In the genomic region with DNA sequence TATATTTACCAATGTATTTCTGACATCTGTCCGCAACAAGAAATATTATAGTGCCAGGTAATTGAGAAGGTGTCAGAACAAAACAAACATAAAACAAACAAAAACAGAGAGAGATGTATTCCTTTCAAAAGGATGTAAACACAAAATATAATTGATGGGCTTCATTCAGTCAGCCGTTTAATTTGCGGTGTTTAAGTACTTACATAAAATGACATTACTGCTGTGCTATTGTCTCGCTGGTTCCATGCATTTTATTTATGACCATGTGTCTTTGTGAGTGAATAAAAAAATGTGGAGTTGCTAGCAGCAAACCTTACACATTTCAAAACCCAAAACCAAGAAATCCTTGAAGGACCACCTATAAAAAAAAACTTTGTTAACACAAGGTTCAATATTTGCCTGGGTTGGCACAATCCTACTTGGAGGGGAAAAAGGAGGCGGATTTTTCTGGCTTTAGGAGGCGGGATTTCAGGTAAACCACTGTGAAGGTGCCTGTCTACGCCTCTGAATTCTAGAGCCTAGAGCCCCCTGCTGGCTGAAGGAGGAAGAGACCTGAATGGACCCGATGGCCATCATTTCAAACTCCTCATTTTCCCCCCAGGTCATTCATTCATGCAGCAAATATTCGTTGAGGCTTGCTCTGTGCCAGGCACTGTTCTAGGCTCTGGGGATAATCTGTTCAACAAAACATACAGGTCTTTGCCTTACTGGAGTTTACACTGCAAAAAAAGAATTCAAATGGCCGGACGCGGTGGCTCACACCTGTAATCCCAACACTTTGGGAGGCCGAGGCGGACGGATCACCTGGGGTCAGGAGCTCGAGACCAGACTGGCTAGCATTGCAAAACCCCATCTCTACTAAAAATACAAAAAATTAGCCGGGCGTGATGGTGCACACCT, we compare ENCODE assay signal across 1 cellular context.
A peak's percentile ranks its signal among the peaks of the same experiment; 100 is the strongest.
TF ChIP-seq lines count a peak whose summit lies in the region.

No MANE protein-coding gene starts in this region.

TF ChIP-seq in HEK293, 187 proteins besides CTCF, POLR2A, EP300 and RAD21 (continued from another document and continues in another):
- TF ChIP-seq BCL11B (tag by site-specific recombination; IDR thresholded peaks at IDR 0.05; ENCODE audit: low read depth) (no peak), ZNF571 (tag by site-specific recombination; IDR thresholded peaks at IDR 0.05) (no peak), ZNF664 (tag by site-specific recombination; IDR thresholded peaks at IDR 0.05) (no peak), ZSCAN23 (tag by site-specific recombination; IDR thresholded peaks at IDR 0.05) (no peak), ZNF585B (tag by site-specific recombination; IDR thresholded peaks at IDR 0.05) (no peak), ZNF548 (tag by site-specific recombination; IDR thresholded peaks at IDR 0.05) (no peak), KLF1 (tag by site-specific recombination; IDR thresholded peaks at IDR 0.05) (no peak), ZNF658 (tag by site-specific recombination; IDR thresholded peaks at IDR 0.05) (no peak), ZNF514 (tag by site-specific recombination; IDR thresholded peaks at IDR 0.05) (no peak), ZSCAN16 (tag by site-specific recombination; IDR thresholded peaks at IDR 0.05) (no peak), ZNF138 (tag by site-specific recombination; IDR thresholded peaks at IDR 0.05; ENCODE audit: borderline replicate concordance) (no peak), ZNF660 (tag by site-specific recombination; IDR thresholded peaks at IDR 0.05) (0 out of 2 replicates have a peak, but pooled peaks have one; percentile 44), ZNF768 (tag by site-specific recombination; IDR thresholded peaks at IDR 0.05) (no peak), KLF7 (tag by site-specific recombination; IDR thresholded peaks at IDR 0.05; ENCODE audit: borderline replicate concordance) (no peak), ZSCAN18 (tag by site-specific recombination; IDR thresholded peaks at IDR 0.05) (no peak), SP2 (tag by site-specific recombination; IDR thresholded peaks at IDR 0.05) (peak; percentile 11; the same call in 1 of the 2 replicates), KLF16 (tag by site-specific recombination; IDR thresholded peaks at IDR 0.05) (no peak), TCF7L2 (IDR thresholded peaks at IDR 0.05; ENCODE audit: borderline replicate concordance, low read depth, low read length) (no peak), ZNF621 (tag by site-specific recombination; IDR thresholded peaks at IDR 0.05) (no peak), ZNF266 (tag by site-specific recombination; IDR thresholded peaks at IDR 0.05; ENCODE audit: low read depth) (no peak), ZNF792 (tag by site-specific recombination; IDR thresholded peaks at IDR 0.05) (no peak), ZNF174 (tag by site-specific recombination; IDR thresholded peaks at IDR 0.05) (no peak), MEIS1 (CRISPR knock-in tag; IDR thresholded peaks at IDR 0.05; ENCODE audit: borderline replicate concordance) (no peak), ZNF404 (tag by site-specific recombination; IDR thresholded peaks at IDR 0.05) (no peak), ZBTB17 (tag by site-specific recombination; IDR thresholded peaks at IDR 0.05) (no peak), PBX3 (CRISPR knock-in tag; IDR thresholded peaks at IDR 0.05) (no peak), PATZ1 (tag by site-specific recombination; IDR thresholded peaks at IDR 0.05) (no peak), ZNF510 (tag by site-specific recombination; IDR thresholded peaks at IDR 0.05; ENCODE audit: insufficient replicate concordance) (no peak), ZBTB1 (tag by site-specific recombination; IDR thresholded peaks at IDR 0.05) (no peak), KLF9 (tag by site-specific recombination; IDR thresholded peaks at IDR 0.05; ENCODE audit: low read depth) (no peak), ZNF76 (tag by site-specific recombination; IDR thresholded peaks at IDR 0.05; ENCODE audit: borderline replicate concordance, low read depth) (no peak), ZNF211 (tag by site-specific recombination; IDR thresholded peaks at IDR 0.05; ENCODE audit: low read depth) (no peak), ZNF423 (tag by site-specific recombination; IDR thresholded peaks at IDR 0.05) (no peak), RBAK (tag by site-specific recombination; IDR thresholded peaks at IDR 0.05) (no peak), GLI2 (tag by site-specific recombination; IDR thresholded peaks at IDR 0.05; ENCODE audit: borderline replicate concordance, low read depth) (peak; percentile 79), GLIS1 (tag by site-specific recombination; IDR thresholded peaks at IDR 0.05) (no peak), ZNF366 (tag by site-specific recombination; conservative IDR thresholded peaks at IDR 0.05) (peak; percentile 70), ZNF148 (tag by site-specific recombination; IDR thresholded peaks at IDR 0.05; ENCODE audit: borderline replicate concordance) (peak; percentile 92; the same call in 1 of the 2 replicates), SP3 (tag by site-specific recombination; IDR thresholded peaks at IDR 0.05) (no peak), IKZF3 (tag by site-specific recombination; IDR thresholded peaks at IDR 0.05) (peak; percentile 51), ZFP41 (tag by site-specific recombination; IDR thresholded peaks at IDR 0.05; ENCODE audit: borderline replicate concordance) (no peak), KLF8 (tag by site-specific recombination; IDR thresholded peaks at IDR 0.05) (no peak), ZNF629 (tag by site-specific recombination; IDR thresholded peaks at IDR 0.05) (no peak; the same call in 1 of the 2 replicates), ZNF16 (tag by site-specific recombination; IDR thresholded peaks at IDR 0.05; ENCODE audit: low read depth) (no peak), SETDB1 (IDR thresholded peaks at IDR 0.05; ENCODE audit: insufficient read length, low read length) (no peak), ZNF837 (tag by site-specific recombination; IDR thresholded peaks at IDR 0.05) (no peak), ZNF677 (tag by site-specific recombination; IDR thresholded peaks at IDR 0.05) (no peak), ZNF626 (tag by site-specific recombination; IDR thresholded peaks at IDR 0.05) (no peak), ZNF274 (IDR thresholded peaks at IDR 0.05; ENCODE audit: low read length) (no peak), ZNF274 (tag by site-specific recombination; IDR thresholded peaks at IDR 0.05; ENCODE audit: borderline replicate concordance) (no peak), ZEB2 (tag by site-specific recombination; IDR thresholded peaks at IDR 0.05) (0 out of 2 replicates have a peak, but pooled peaks have one; percentile 46), ZNF391 (tag by site-specific recombination; IDR thresholded peaks at IDR 0.05; ENCODE audit: borderline replicate concordance, low read depth) (no peak)
- TF ChIP-seq, protein P1, sequence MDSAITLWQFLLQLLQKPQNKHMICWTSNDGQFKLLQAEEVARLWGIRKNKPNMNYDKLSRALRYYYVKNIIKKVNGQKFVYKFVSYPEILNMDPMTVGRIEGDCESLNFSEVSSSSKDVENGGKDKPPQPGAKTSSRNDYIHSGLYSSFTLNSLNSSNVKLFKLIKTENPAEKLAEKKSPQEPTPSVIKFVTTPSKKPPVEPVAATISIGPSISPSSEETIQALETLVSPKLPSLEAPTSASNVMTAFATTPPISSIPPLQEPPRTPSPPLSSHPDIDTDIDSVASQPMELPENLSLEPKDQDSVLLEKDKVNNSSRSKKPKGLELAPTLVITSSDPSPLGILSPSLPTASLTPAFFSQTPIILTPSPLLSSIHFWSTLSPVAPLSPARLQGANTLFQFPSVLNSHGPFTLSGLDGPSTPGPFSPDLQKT (IDR thresholded peaks at IDR 0.05; ENCODE audit: borderline replicate concordance, low read depth, low read length): no peak
- TF ChIP-seq, protein P2, sequence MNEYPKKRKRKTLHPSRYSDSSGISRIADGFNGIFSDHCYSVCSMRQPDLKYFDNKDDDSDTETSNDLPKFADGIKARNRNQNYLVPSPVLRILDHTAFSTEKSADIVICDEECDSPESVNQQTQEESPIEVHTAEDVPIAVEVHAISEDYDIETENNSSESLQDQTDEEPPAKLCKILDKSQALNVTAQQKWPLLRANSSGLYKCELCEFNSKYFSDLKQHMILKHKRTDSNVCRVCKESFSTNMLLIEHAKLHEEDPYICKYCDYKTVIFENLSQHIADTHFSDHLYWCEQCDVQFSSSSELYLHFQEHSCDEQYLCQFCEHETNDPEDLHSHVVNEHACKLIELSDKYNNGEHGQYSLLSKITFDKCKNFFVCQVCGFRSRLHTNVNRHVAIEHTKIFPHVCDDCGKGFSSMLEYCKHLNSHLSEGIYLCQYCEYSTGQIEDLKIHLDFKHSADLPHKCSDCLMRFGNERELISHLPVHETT (tag by site-specific recombination; IDR thresholded peaks at IDR 0.05): no peak
- TF ChIP-seq, protein P3, sequence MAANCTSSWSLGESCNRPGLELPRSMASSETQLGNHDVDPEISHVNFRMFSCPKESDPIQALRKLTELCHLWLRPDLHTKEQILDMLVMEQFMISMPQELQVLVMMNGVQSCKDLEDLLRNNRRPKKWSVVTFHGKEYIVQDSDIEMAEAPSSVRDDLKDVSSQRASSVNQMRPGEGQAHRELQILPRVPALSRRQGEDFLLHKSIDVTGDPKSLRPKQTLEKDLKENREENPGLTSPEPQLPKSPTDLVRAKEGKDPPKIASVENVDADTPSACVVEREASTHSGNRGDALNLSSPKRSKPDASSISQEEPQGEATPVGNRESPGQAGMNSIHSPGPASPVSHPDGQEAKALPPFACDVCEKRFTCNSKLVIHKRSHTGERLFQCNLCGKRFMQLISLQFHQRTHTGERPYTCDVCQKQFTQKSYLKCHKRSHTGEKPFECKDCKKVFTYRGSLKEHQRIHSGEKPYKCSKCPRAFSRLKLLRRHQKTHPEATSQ (tag by site-specific recombination; IDR thresholded peaks at IDR 0.05): no peak
- TF ChIP-seq, protein P4, sequence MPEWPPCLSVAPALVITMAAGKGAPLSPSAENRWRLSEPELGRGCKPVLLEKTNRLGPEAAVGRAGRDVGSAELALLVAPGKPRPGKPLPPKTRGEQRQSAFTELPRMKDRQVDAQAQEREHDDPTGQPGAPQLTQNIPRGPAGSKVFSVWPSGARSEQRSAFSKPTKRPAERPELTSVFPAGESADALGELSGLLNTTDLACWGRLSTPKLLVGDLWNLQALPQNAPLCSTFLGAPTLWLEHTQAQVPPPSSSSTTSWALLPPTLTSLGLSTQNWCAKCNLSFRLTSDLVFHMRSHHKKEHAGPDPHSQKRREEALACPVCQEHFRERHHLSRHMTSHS (tag by site-specific recombination; IDR thresholded peaks at IDR 0.05): peak; percentile 59; the same call in 1 of the 2 replicates
- TF ChIP-seq, protein P5, sequence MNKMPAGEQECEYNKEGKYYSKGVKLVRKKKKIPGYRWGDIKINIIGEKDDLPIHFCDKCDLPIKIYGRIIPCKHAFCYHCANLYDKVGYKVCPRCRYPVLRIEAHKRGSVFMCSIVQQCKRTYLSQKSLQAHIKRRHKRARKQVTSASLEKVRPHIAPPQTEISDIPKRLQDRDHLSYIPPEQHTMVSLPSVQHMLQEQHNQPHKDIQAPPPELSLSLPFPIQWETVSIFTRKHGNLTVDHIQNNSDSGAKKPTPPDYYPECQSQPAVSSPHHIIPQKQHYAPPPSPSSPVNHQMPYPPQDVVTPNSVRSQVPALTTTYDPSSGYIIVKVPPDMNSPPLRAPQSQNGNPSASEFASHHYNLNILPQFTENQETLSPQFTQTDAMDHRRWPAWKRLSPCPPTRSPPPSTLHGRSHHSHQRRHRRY (tag by site-specific recombination; IDR thresholded peaks at IDR 0.05): 0 out of 2 replicates have a peak, but pooled peaks have one; percentile 58
